Comparison of ENCODE assay signal across 1 cellular context in genomic region chr12:111599459-111600295, GRCh38.
TF ChIP-seq lines count a peak whose summit lies in the region.

No MANE protein-coding gene starts in this region.

TF ChIP-seq in K562, 482 proteins besides CTCF, POLR2A, EP300 and RAD21 (continued from another document and continues in another):
- no peak for TF ChIP-seq GTF2B (IDR thresholded peaks at IDR 0.05; ENCODE audit: extremely low read depth, insufficient read length)
- no peak for TF ChIP-seq HIVEP1 (CRISPR knock-in tag; IDR thresholded peaks at IDR 0.05)
- TF ChIP-seq MEF2D (tag; conservative IDR thresholded peaks at IDR 0.05; ENCODE audit: low read depth) = no peak
- no peak for TF ChIP-seq NFATC3 (IDR thresholded peaks at IDR 0.05)
- no peak for TF ChIP-seq TAF15 (IDR thresholded peaks at IDR 0.05; ENCODE audit: low read depth, low read length)
- no peak for TF ChIP-seq HOMEZ (CRISPR knock-in tag; IDR thresholded peaks at IDR 0.05)
- no peak for TF ChIP-seq ESRRB (CRISPR knock-in tag; IDR thresholded peaks at IDR 0.05; ENCODE audit: borderline replicate concordance)
- no peak for TF ChIP-seq ZNF449 (CRISPR knock-in tag; IDR thresholded peaks at IDR 0.05)
- no peak for TF ChIP-seq TRIM25 (IDR thresholded peaks at IDR 0.05; ENCODE audit: borderline replicate concordance)
- TF ChIP-seq FOXK1 (CRISPR knock-in tag; IDR thresholded peaks at IDR 0.05; ENCODE audit: borderline replicate concordance) = 0 out of 2 replicates have a peak, but pooled peaks have one; percentile 54
- no peak for TF ChIP-seq KLF6 (CRISPR knock-in tag; IDR thresholded peaks at IDR 0.05; ENCODE audit: borderline replicate concordance)
- 0 out of 2 replicates have a peak, but pooled peaks have one; percentile 61 for TF ChIP-seq SMARCA5 (IDR thresholded peaks at IDR 0.05)
- peak; percentile 97 for TF ChIP-seq MYC (IDR thresholded peaks at IDR 0.05; ENCODE audit: low read depth, low read length)
- TF ChIP-seq MYC (CRISPR knock-in tag; IDR thresholded peaks at IDR 0.05; ENCODE audit: borderline replicate concordance, low read depth) = peak; percentile 81; the same call in 1 of the 2 replicates
- TF ChIP-seq ZNF140 (CRISPR knock-in tag; IDR thresholded peaks at IDR 0.05) = no peak
- TF ChIP-seq CREB5 (CRISPR knock-in tag; IDR thresholded peaks at IDR 0.05) = no peak
- TF ChIP-seq ZNF277 (CRISPR knock-in tag; IDR thresholded peaks at IDR 0.05; ENCODE audit: borderline replicate concordance) = no peak
- no peak for TF ChIP-seq ETS2 (tag; IDR thresholded peaks at IDR 0.05; ENCODE audit: borderline replicate concordance, poor library complexity, severe bottlenecking)
- TF ChIP-seq PURB (CRISPR knock-in tag; IDR thresholded peaks at IDR 0.05; ENCODE audit: low read depth) = no peak
- TF ChIP-seq SOX6 (IDR thresholded peaks at IDR 0.05) = peak; percentile 49; the same call in 1 of the 2 replicates
- TF ChIP-seq PHTF2 (CRISPR knock-in tag; IDR thresholded peaks at IDR 0.05) = no peak
- TF ChIP-seq PHF21A (IDR thresholded peaks at IDR 0.05; ENCODE audit: borderline replicate concordance, low read depth) = peak; percentile 8; the same call in 1 of the 2 replicates
- peak; percentile 73; the same call in 1 of the 2 replicates for TF ChIP-seq POLR2AphosphoS2 (IDR thresholded peaks at IDR 0.05; ENCODE audit: low read length)
- no peak for TF ChIP-seq ZNF212 (CRISPR knock-in tag; IDR thresholded peaks at IDR 0.05)
- 0 out of 2 replicates have a peak, but pooled peaks have one; percentile 10 for TF ChIP-seq NFE2 (IDR thresholded peaks at IDR 0.05; ENCODE audit: low read depth)
- TF ChIP-seq ZNF239 (CRISPR knock-in tag; IDR thresholded peaks at IDR 0.05) = no peak
- no peak for TF ChIP-seq MYBL2 (IDR thresholded peaks at IDR 0.05; ENCODE audit: low read depth)
- TF ChIP-seq MYBL2 (CRISPR knock-in tag; IDR thresholded peaks at IDR 0.05; ENCODE audit: borderline replicate concordance) = no peak
- peak; percentile 21 to 77; a peak in 1 of 4 replicates for TF ChIP-seq FOXK2 (conservative IDR thresholded peaks at IDR 0.05 in 1 of 2, IDR thresholded peaks at IDR 0.05 in 1 of 2; ENCODE audit: low read depth in 2 of 2)
- TF ChIP-seq ZNF253 (CRISPR knock-in tag; conservative IDR thresholded peaks at IDR 0.05) = no peak
- no peak for TF ChIP-seq RERE (CRISPR knock-in tag; IDR thresholded peaks at IDR 0.05; ENCODE audit: borderline replicate concordance)
- TF ChIP-seq DNMT1 (IDR thresholded peaks at IDR 0.05) = no peak
- no peak; the same call in 1 of the 2 replicates for TF ChIP-seq TAL1 (IDR thresholded peaks at IDR 0.05)
- TF ChIP-seq XRCC4 (IDR thresholded peaks at IDR 0.05; ENCODE audit: extremely low read depth, insufficient read depth, insufficient read length) = no peak
- no peak; the same call in 1 of the 2 replicates for TF ChIP-seq ZNF766 (CRISPR knock-in tag; conservative IDR thresholded peaks at IDR 0.05)
- TF ChIP-seq ZNF639 (CRISPR knock-in tag; conservative IDR thresholded peaks at IDR 0.05 in 1 of 2, IDR thresholded peaks at IDR 0.05 in 1 of 2) = peak in 1 of 2 experiments; percentile 97; a peak in 2 of 4 replicates
- TF ChIP-seq ELF1 (tag; IDR thresholded peaks at IDR 0.05) = peak; percentile 82; the same call in 1 of the 2 replicates
- no peak for TF ChIP-seq ZSCAN32 (CRISPR knock-in tag; IDR thresholded peaks at IDR 0.05)
- no peak for TF ChIP-seq ZNF217 (CRISPR knock-in tag; IDR thresholded peaks at IDR 0.05)
- no peak for TF ChIP-seq KAT7 (CRISPR knock-in tag; IDR thresholded peaks at IDR 0.05; ENCODE audit: borderline replicate concordance)
- TF ChIP-seq ZNF76 (CRISPR knock-in tag; IDR thresholded peaks at IDR 0.05; ENCODE audit: borderline replicate concordance) = no peak
- peak; percentile 78 for TF ChIP-seq CHD2 (IDR thresholded peaks at IDR 0.05; ENCODE audit: low read depth, low read length)
- TF ChIP-seq CREM (IDR thresholded peaks at IDR 0.05; ENCODE audit: low read depth) = peak; percentile 46
- peak; percentile 87 for TF ChIP-seq ZBTB5 (IDR thresholded peaks at IDR 0.05)
- TF ChIP-seq DIDO1 (tag; IDR thresholded peaks at IDR 0.05; ENCODE audit: low read depth) = peak; percentile 92
- no peak for TF ChIP-seq TEAD2 (tag; IDR thresholded peaks at IDR 0.05)
- no peak for TF ChIP-seq TSC22D4 (tag; IDR thresholded peaks at IDR 0.05)
- TF ChIP-seq ZC3H11A (IDR thresholded peaks at IDR 0.05; ENCODE audit: low read depth, low read length) = no peak
- TF ChIP-seq SNAPC5 (CRISPR knock-in tag; IDR thresholded peaks at IDR 0.05) = no peak
- TF ChIP-seq GATA2 (CRISPR knock-in tag; IDR thresholded peaks at IDR 0.05) = no peak
